Comparison of ENCODE assay signal across 25 cellular contexts in the genomic region with DNA sequence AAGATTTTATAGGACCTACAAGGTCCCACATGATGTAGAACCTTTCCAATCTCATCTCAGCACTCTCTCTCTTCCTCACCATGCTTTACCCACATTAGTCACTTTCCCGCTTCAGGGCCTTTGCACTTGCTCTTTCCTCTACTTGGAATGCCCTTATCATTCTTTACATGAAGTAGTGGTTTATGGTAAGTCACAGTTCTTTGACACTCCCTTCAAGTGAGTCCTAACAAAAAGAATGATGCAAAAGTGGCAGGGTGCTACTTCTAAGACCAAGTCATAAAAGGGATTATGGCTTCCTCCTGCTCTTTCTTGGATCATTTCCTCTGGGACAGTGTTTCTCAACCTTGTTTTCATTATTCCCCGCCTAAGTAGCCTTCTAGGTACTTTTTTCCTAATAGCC. TPM values are rescaled to one million over a fixed set of nuclear protein-coding genes. Genes with fewer than 3 reads are reported as not detected.
DNase-seq lines count a peak whose midpoint lies in the region; ATAC-seq, FAIRE-seq and TF ChIP-seq lines count a peak whose summit lies in the region.
"Had no signal": no experiment of that assay in that cellular context is flagged by ENCODE, and none has a peak within 500 bp of the region (broad histone marks: within the 10 kb centered on the region; RNA-seq: fewer than 3 reads in every experiment).

No MANE protein-coding gene starts in this region.

- no peak overlapping the region for H2BK20ac ChIP-seq in H9 (ENCODE audit: low read depth, low read length, poor library complexity, severe bottlenecking)

- H2BK12ac ChIP-seq in H9 (ENCODE audit: insufficient read length, low read depth, low read length), result no peak overlapping the region

- no peaks in the 10 kb centered on the region for H3K27me3 ChIP-seq in H9 (ENCODE audit: insufficient read depth, low read length)
- H3K27me3 ChIP-seq: heart left ventricle, MG63, spleen, testis had no signal

- no peak overlapping the region for H3K4me2 ChIP-seq in H9 (ENCODE audit: insufficient read depth, insufficient read length, low read length)

- no peak overlapping the region for H4K8ac ChIP-seq in H9 (replicated peaks; ENCODE audit: insufficient read length, low read depth, low read length)

- H4K5ac ChIP-seq in H9 (ENCODE audit: insufficient read length, low read depth, low read length), result no peak overlapping the region

- H3K79me1 ChIP-seq in H9 (ENCODE audit: insufficient read depth, low read depth, low read length, poor library complexity, severe bottlenecking), result no peaks in the 10 kb centered on the region

- H2BK5ac ChIP-seq in H9 (ENCODE audit: insufficient read length, low read length), result no peak overlapping the region

- H3K9me3 Mint-ChIP-seq in H9, result no peaks in the 10 kb centered on the region; a peak in 1 of 5 replicates

- no peak overlapping the region for H2AFZ ChIP-seq in H9 (ENCODE audit: low read length)

- no peaks in the 10 kb centered on the region for H4K20me1 ChIP-seq in H9 (ENCODE audit: control insufficient read depth, insufficient read depth, insufficient read length)

- ATAC-seq in mucosa of descending colon (peak; percentile 88), GM18511 (IDR thresholded peaks at IDR 0.05; ENCODE audit: unreplicated experiment) (no peak)
- ATAC-seq: activated CD4-positive, CD25-positive, alpha-beta regulatory T cell treated with anti-CD3 and anti-CD28 coated beads, Interleukin-2, amount 50 U/mL, for 24 hours; activated CD8-positive, alpha-beta T cell treated with anti-CD3 and anti-CD28 coated beads, Interleukin-2, amount 10 ng/mL, durations not matched to agents 7 days and 5 days; stimulated activated naive B cell treated with anti-CD40 and anti-IgM and Interleukin-4, amounts not matched to agents 10 μg/mL and 1 μg/mL and 100 μg/mL, for 72 hours had no signal

- H2BK15ac ChIP-seq in H9 (ENCODE audit: low read depth, low read length), result no peak overlapping the region

- no peak overlapping the region for H4K91ac ChIP-seq in H9 (ENCODE audit: insufficient read length, low read depth, low read length)

- WGBS in H9 (ENCODE audit: extremely low coverage, insufficient read length, low lambda C conversion rate), result no CpG with 5 or more reads among the region's 2 CpGs

- no peaks in the 10 kb centered on the region for H3K4me1 Mint-ChIP-seq in H9

- FAIRE-seq in GM18507 (lab: Jason Lieb, UNC) (peak; percentile 5), colon (lab: Jason Lieb, UNC) (peak; percentile 65)
- FAIRE-seq: bronchial epithelial cell, endometrium had no signal

- no peak overlapping the region for H3K18ac ChIP-seq in H9 (ENCODE audit: insufficient read length, low read depth, low read length)

- DNase-seq in GM18507 (ENCODE audit: extremely low spot score, insufficient read length, low read depth) (no peak), OCI-M1 (lab: John Stamatoyannopoulos, UW) (peak; percentile 6), mucosa of descending colon (peak in 1 of 3 donors; percentile 32), H9 (no peak), hypothalamus (lab: John Stamatoyannopoulos, UW) (no peak)
- DNase-seq: activated CD8-positive, alpha-beta T cell treated with anti-CD3 and anti-CD28 coated beads, Interleukin-2, amount 10 ng/mL, durations not matched to agents 7 days and 5 days; amygdala; heart left ventricle; mesenchymal stem cell; MG63; NCI-H2081; NCI-H82; retina; Right ventricle myocardium superior; spleen; stimulated activated CD4-positive, alpha-beta T cell treated with anti-CD3 and anti-CD28 coated beads, Interleukin-4, amount 100 ng/mL, for 1 hour; stimulated activated naive B cell treated with anti-CD40 and anti-IgM and Interleukin-4, amounts not matched to agents 10 μg/mL and 1 μg/mL and 100 μg/mL, for 72 hours; testis had no signal

- no peak overlapping the region for H3K27ac ChIP-seq in H9 (ENCODE audit: insufficient read length, low read depth, low read length)
- H3K27ac ChIP-seq: heart left ventricle, spleen, testis had no signal

- no peak for TF ChIP-seq CTCF in mucosa of descending colon (IDR thresholded peaks at IDR 0.05)
- TF ChIP-seq CTCF in H9 (conservative IDR thresholded peaks at IDR 0.05), result no peak

- H3K9ac ChIP-seq in H9 (ENCODE audit: extremely low read depth, insufficient read length, low read length), result no peak overlapping the region

- H3K14ac ChIP-seq in H9 (ENCODE audit: insufficient read depth, low read length), result no peak overlapping the region

- H3K79me2 ChIP-seq in H9 (ENCODE audit: insufficient read depth, low read length), result no peaks in the 10 kb centered on the region

- no peak overlapping the region for H2AK5ac ChIP-seq in H9 (ENCODE audit: insufficient read length, low read length)

- no peaks in the 10 kb centered on the region for H3K23me2 ChIP-seq in H9 (ENCODE audit: insufficient read length, low read depth, low read length, poor library complexity, severe bottlenecking)

- H3K4me3 ChIP-seq in mucosa of descending colon, result no peak overlapping the region
- H3K4me3 ChIP-seq: heart left ventricle, MG63, spleen, testis had no signal

- intact Hi-C loops in mucosa of descending colon (cut with DNase I, micrococcal nuclease), result no loop called here

- no peak overlapping the region for H3T11ph ChIP-seq in H9 (ENCODE audit: low read length)

- no peak overlapping the region for H3K23ac ChIP-seq in H9 (ENCODE audit: insufficient read length, low read depth, low read length)

- peaks cover 0 to 3% (median 0%) of the 10 kb centered on the region in 3 experiments; a peak in 1 of 7 replicates for H3K36me3 Mint-ChIP-seq in H9 (ENCODE audit: insufficient read depth in 1 of 3, low read depth in 3 of 3)

- H2BK120ac ChIP-seq in H9 (ENCODE audit: low read depth, low read length, poor library complexity, severe bottlenecking), result no peak overlapping the region

- peaks cover 3% of the 10 kb centered on the region for H3K9me3 ChIP-seq in mucosa of descending colon
- no peaks in the 10 kb centered on the region for H3K9me3 ChIP-seq in H9 (ENCODE audit: control insufficient read depth, low read depth, low read length)
- H3K9me3 ChIP-seq: MG63, spleen, testis had no signal

- H3K56ac ChIP-seq in H9 (ENCODE audit: insufficient read length, low read depth, low read length), result no peak overlapping the region

- no peak overlapping the region for H3K4me3 Mint-ChIP-seq in H9
- H3K4me3 Mint-ChIP-seq: activated CD8-positive, alpha-beta T cell treated with anti-CD3 and anti-CD28 coated beads, Interleukin-2, amount 10 ng/mL, durations not matched to agents 7 days and 5 days; CD14-positive monocyte; stimulated activated naive B cell treated with anti-CD40 and anti-IgM and Interleukin-4, amounts not matched to agents 10 μg/mL and 1 μg/mL and 100 μg/mL, for 72 hours had no signal

- no peaks in the 10 kb centered on the region for H3K36me3 ChIP-seq in mucosa of descending colon (ENCODE audit: low read depth)

- H3K27ac Mint-ChIP-seq in H9, result no peak overlapping the region
- H3K27ac Mint-ChIP-seq: activated CD8-positive, alpha-beta T cell treated with anti-CD3 and anti-CD28 coated beads, Interleukin-2, amount 10 ng/mL, durations not matched to agents 7 days and 5 days; stimulated activated naive B cell treated with anti-CD40 and anti-IgM and Interleukin-4, amounts not matched to agents 10 μg/mL and 1 μg/mL and 100 μg/mL, for 72 hours had no signal

- H3K27me3 Mint-ChIP-seq in H9 (ENCODE audit: low read depth), result no peaks in the 10 kb centered on the region
- H3K27me3 Mint-ChIP-seq: stimulated activated naive B cell treated with anti-CD40 and anti-IgM and Interleukin-4, amounts not matched to agents 10 μg/mL and 1 μg/mL and 100 μg/mL, for 72 hours had no signal

- H3K4ac ChIP-seq in H9 (ENCODE audit: low read depth, low read length), result no peak overlapping the region

- H3K4me1 ChIP-seq in mucosa of descending colon (ENCODE audit: low read depth) (peaks cover 8% of the 10 kb centered on the region), H9 (ENCODE audit: insufficient read depth, low read length) (no peaks in the 10 kb centered on the region)
- H3K4me1 ChIP-seq: testis had no signal

RNA-seq across cellular contexts. Expression of a gene that starts 13.1 kb away (rescaled TPM):
- 100 to 1,000 TPM; 117 to 178 (median 157) TPM for total RNA-seq in mucosa of descending colon
- total RNA-seq in H9 (2021), result 18.4 and 20.5 TPM in 2 replicates

RNA-seq across cellular contexts. Expression of a gene that starts 26.1 kb away (rescaled TPM):
- total RNA-seq in mucosa of descending colon, result 10 to 100 TPM; 18.0 to 24.0 (median 20.8) TPM
- total RNA-seq in H9 (2021), result 29.9 and 33.4 TPM in 2 replicates

RNA-seq across cellular contexts. Expression of a gene that starts 32.4 kb away (rescaled TPM):
- total RNA-seq in mucosa of descending colon (10 to 100 TPM in 1 of 3 donors, 1 to 10 TPM in 2; 2.7 to 11.1 (median 7.0) TPM), H9 (2021) (0.29 and 0.44 TPM in 2 replicates)
- total RNA-seq: G401 had no signal
